ENCODE assay signal across 8 cellular contexts in genomic region chr3:107421170-107421792, GRCh38. TPM values are rescaled to one million over a fixed set of nuclear protein-coding genes. Genes with fewer than 3 reads are reported as not detected.
DNase-seq lines count a peak whose midpoint lies in the region; ATAC-seq and TF ChIP-seq lines count a peak whose summit lies in the region.

No MANE protein-coding gene starts in this region.

- WGBS in thyroid gland, 2 donors: 2% methylated on average over 4 of the region's 4 CpGs

- peak; percentile 78 for ATAC-seq in GM21390 (IDR thresholded peaks at IDR 0.05; ENCODE audit: unreplicated experiment)

- H3K9ac ChIP-seq in OCI-LY3 (ENCODE audit: low read length): no peak overlapping the region

- TF ChIP-seq POLR2A in thyroid gland (IDR thresholded peaks at IDR 0.05): no peak

- peaks cover 10% of the 10 kb centered on the region for H3K4me1 ChIP-seq in OCI-LY3 (ENCODE audit: low read length)
- H3K4me1 ChIP-seq in thyroid gland: no peaks in the 10 kb centered on the region

- DNase-seq in NCI-H524 (lab: John Stamatoyannopoulos, UW) (peak; percentile 22 to 66), NCI-H524 treated with DMSO at 0.1 percent for 48 hours (lab: John Stamatoyannopoulos, UW) (no peak), HL-60 (ENCODE audit: low read depth in 1 of 2, low spot score in 1 of 2) (peak in 1 of 2 experiments; percentile 37), left kidney (ENCODE audit: low read depth, low spot score) (peak; percentile 86), thyroid gland (peak; percentile 17 to 29)
- DNase-seq in central memory CD4-positive, alpha-beta T cell: peak; percentile 29

- no peaks in the 10 kb centered on the region for H3K27me3 ChIP-seq in HL-60 (ENCODE audit: insufficient read depth, poor library complexity, severe bottlenecking)
- H3K27me3 ChIP-seq in OCI-LY3 (ENCODE audit: low read depth, low read length): peaks cover 11% of the 10 kb centered on the region; the same call in 1 of the 2 replicates
- no peaks in the 10 kb centered on the region for H3K27me3 ChIP-seq in thyroid gland

- peak; percentile 42 for TF ChIP-seq CTCF in HL-60 (IDR thresholded peaks at IDR 0.05; ENCODE audit: insufficient read depth, low read length)
- TF ChIP-seq CTCF in OCI-LY3 (IDR thresholded peaks at IDR 0.05; ENCODE audit: low read depth, low read length): peak; percentile 80
- peak; percentile 28 to 80 (median 66) for TF ChIP-seq CTCF in thyroid gland (IDR thresholded peaks at IDR 0.05)

- H3K9me3 ChIP-seq in OCI-LY3 (ENCODE audit: insufficient read depth, low read length) (no peaks in the 10 kb centered on the region), thyroid gland (no peaks in the 10 kb centered on the region)

- H3K79me2 ChIP-seq in OCI-LY3 (ENCODE audit: low read length): no peaks in the 10 kb centered on the region

- intact Hi-C loops in thyroid gland (cut with DNase I): loop anchor here (10.0 kb wide), 1 partner anchor 186 kb away; no protein-coding TSS in a partner anchor

- H2AFZ ChIP-seq in OCI-LY3 (ENCODE audit: low read depth, low read length): no peak overlapping the region

- no peak overlapping the region for H3K27ac ChIP-seq in HL-60 (replicated peaks)
- H3K27ac ChIP-seq in OCI-LY3 (ENCODE audit: low read length): no peak overlapping the region
- peak overlapping the region in 1 of 3 donors; percentile 39 for H3K27ac ChIP-seq in thyroid gland

- H3K4me3 ChIP-seq in HL-60 (replicated peaks; ENCODE audit: insufficient read depth, low read length) (no peak overlapping the region), OCI-LY3 (ENCODE audit: low read length) (peak overlapping the region; percentile 34; the same call in 1 of the 2 replicates), thyroid gland (replicated peaks in 1 of 3) (no peak overlapping the region)

- no peaks in the 10 kb centered on the region for H4K20me1 ChIP-seq in OCI-LY3 (ENCODE audit: insufficient read depth, low read length)

- H3K36me3 ChIP-seq in OCI-LY3 (replicated peaks; ENCODE audit: low read depth, low read length) (no peaks in the 10 kb centered on the region), thyroid gland (no peaks in the 10 kb centered on the region)

- peak overlapping the region; percentile 63 for H3K4me2 ChIP-seq in OCI-LY3 (ENCODE audit: low read length)

RNA-seq across cellular contexts. Expression of gene CCDC54, which starts 44.0 kb away (rescaled TPM):
- total RNA-seq in thyroid gland: under 1 TPM in 1 of 4 donors, not detected in 3; 0.40 TPM
